In the genomic region with DNA sequence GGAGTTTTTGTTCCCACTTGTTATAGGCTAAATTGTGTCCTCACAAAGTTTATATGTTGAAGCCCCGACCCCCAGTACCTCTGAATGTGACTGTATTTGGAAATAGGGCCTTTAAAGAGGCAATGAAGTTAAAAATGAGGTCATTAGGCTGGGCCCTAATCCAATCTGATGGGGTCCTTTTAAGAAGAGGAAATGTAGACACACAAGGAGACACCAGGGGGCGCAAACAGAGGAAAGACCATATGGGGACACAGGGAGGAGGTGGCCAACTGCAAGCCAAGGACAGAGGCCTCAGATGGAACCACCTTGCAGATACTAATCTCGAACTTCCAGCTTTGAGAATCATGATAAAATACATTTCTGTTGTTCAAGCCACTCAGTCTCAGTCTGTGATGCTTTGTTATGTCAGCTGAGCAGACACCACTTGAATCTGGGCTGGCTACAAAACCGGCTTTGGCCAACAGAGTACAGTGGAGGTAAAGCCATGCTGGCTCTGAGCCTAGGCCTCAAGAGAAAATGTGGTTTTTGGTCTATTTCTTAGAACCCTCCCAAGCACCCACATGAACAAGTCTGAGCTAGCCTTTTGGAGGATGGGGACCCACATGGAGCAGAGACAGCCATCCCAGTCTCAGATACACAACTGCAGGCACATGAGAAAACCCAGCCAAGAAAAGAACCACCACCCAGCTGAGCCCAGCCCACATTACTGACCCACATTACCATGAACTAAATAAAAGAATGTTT, we compare ENCODE assay signal across 9 cellular contexts. TPM values are rescaled to one million over a fixed set of nuclear protein-coding genes. Genes with fewer than 3 reads are reported as not detected.
A peak's percentile ranks its signal among the peaks of the same experiment; 100 is the strongest.
DNase-seq lines count a peak whose midpoint lies in the region; ATAC-seq and TF ChIP-seq lines count a peak whose summit lies in the region.
"Not testable (repeated sequence)": the region's sequence is repeated elsewhere in the genome, so short reads cannot be mapped to it uniquely, and the experiment has no call there.
"Had no signal": no experiment of that assay in that cellular context is flagged by ENCODE, and none has a peak within 500 bp of the region (broad histone marks: within the 10 kb centered on the region; RNA-seq: fewer than 3 reads in every experiment).

No MANE protein-coding gene starts in this region.

- not testable (repeated sequence) for H3K27me3 Mint-ChIP-seq in activated naive CD8-positive, alpha-beta T cell treated with anti-CD3 and anti-CD28 coated beads, Interleukin-2, amount 50 U/mL, for 24 hours; glutamatergic neuron (ENCODE audit: unreplicated experiment); neural progenitor cell (ENCODE audit: insufficient read depth, low read depth)

- not testable (repeated sequence) for H3K27ac ChIP-seq in DND-41 (ENCODE audit: low read length); Karpas-422 (ENCODE audit: low read length); neural progenitor cell; testis

- H3K4me1 Mint-ChIP-seq in activated naive CD8-positive, alpha-beta T cell treated with anti-CD3 and anti-CD28 coated beads, Interleukin-2, amount 50 U/mL, for 24 hours; glutamatergic neuron (ENCODE audit: low read depth, unreplicated experiment); neural progenitor cell: not testable (repeated sequence)

- H2AFZ ChIP-seq in DND-41 (ENCODE audit: low read depth, low read length); Karpas-422 (ENCODE audit: low read length); neural progenitor cell (replicated peaks): not testable (repeated sequence)

- peaks cover 22% of the 10 kb centered on the region for H3K4me1 ChIP-seq in DND-41 (ENCODE audit: insufficient read depth, low read length)
- not testable (repeated sequence) for H3K4me1 ChIP-seq in Karpas-422 (ENCODE audit: low read length); neural progenitor cell; testis

- TF ChIP-seq CTCF in DND-41 (IDR thresholded peaks at IDR 0.05; ENCODE audit: borderline replicate concordance, extremely low read depth, low read length, poor library complexity, severe bottlenecking) (peak; percentile 58), glutamatergic neuron (IDR thresholded peaks at IDR 0.05; ENCODE audit: partially characterized antibody, unreplicated experiment) (peak; percentile 61), neural progenitor cell (IDR thresholded peaks at IDR 0.05) (peak; percentile 47)
- TF ChIP-seq CTCF in testis (IDR thresholded peaks at IDR 0.05): not testable (repeated sequence)

- H3K9me3 Mint-ChIP-seq in activated naive CD8-positive, alpha-beta T cell treated with anti-CD3 and anti-CD28 coated beads, Interleukin-2, amount 50 U/mL, for 24 hours; glutamatergic neuron (ENCODE audit: unreplicated experiment); neural progenitor cell: not testable (repeated sequence)

- not testable (repeated sequence) for H3K27me3 ChIP-seq in DND-41 (ENCODE audit: insufficient read depth, low read length, poor library complexity); Karpas-422 (ENCODE audit: low read length); neural progenitor cell; testis

- H3K4me3 ChIP-seq in DND-41 (ENCODE audit: low read depth in 1 of 2, low read length in 2 of 2); Karpas-422 (ENCODE audit: low read length); neural progenitor cell; testis: not testable (repeated sequence)

- not testable (repeated sequence) for H3K9me2 ChIP-seq in Karpas-422 (replicated peaks; ENCODE audit: insufficient read depth, low read length)

- peak; percentile 86 for ATAC-seq in DND-41 (ENCODE audit: insufficient read depth, low read depth)
- ATAC-seq in activated naive CD8-positive, alpha-beta T cell treated with anti-CD3 and anti-CD28 coated beads, Interleukin-2, amount 50 U/mL, for 24 hours: peak; percentile 42

- not testable (repeated sequence) for H3K4me2 ChIP-seq in DND-41 (ENCODE audit: insufficient read depth, low read length); Karpas-422 (ENCODE audit: low read depth, low read length, poor library complexity, severe bottlenecking); neural progenitor cell

- H3K9ac ChIP-seq in DND-41 (ENCODE audit: low read depth, low read length); Karpas-422 (ENCODE audit: low read length); neural progenitor cell: not testable (repeated sequence)

- H3K27ac Mint-ChIP-seq in activated naive CD8-positive, alpha-beta T cell treated with anti-CD3 and anti-CD28 coated beads, Interleukin-2, amount 50 U/mL, for 24 hours; glutamatergic neuron (ENCODE audit: unreplicated experiment); neural progenitor cell: not testable (repeated sequence)

- intact Hi-C loops in testis (cut with DNase I; ENCODE audit: low total_unique reads): not testable (repeated sequence)

- TF ChIP-seq POLR2A in testis (IDR thresholded peaks at IDR 0.05): not testable (repeated sequence)

- H3K4me3 Mint-ChIP-seq in activated naive CD8-positive, alpha-beta T cell treated with anti-CD3 and anti-CD28 coated beads, Interleukin-2, amount 50 U/mL, for 24 hours; glutamatergic neuron (ENCODE audit: unreplicated experiment); neural progenitor cell: not testable (repeated sequence)

- not testable (repeated sequence) for H3K36me3 Mint-ChIP-seq in activated naive CD8-positive, alpha-beta T cell treated with anti-CD3 and anti-CD28 coated beads, Interleukin-2, amount 50 U/mL, for 24 hours (ENCODE audit: low read depth); glutamatergic neuron (ENCODE audit: unreplicated experiment); neural progenitor cell

- 66 to 81% methylated on average over 2 to 4 of the region's 4 CpGs for WGBS in testis, 2 donors

- DNase-seq in DND-41 (peak; percentile 77), Karpas-422 (peak; percentile 82), NCI-H526 treated with DMSO at 0.1 percent for 48 hours (lab: John Stamatoyannopoulos, UW) (peak; percentile 3), T-helper 9 cell (peak; percentile 9), glutamatergic neuron (peak; percentile 70), neural progenitor cell (ENCODE audit: low spot score) (peak; percentile 63), testis (peak; percentile 46)
- peak; percentile 44 for DNase-seq in activated naive CD8-positive, alpha-beta T cell treated with anti-CD3 and anti-CD28 coated beads, Interleukin-2, amount 50 U/mL, for 24 hours

- not testable (repeated sequence) for H3K36me3 ChIP-seq in DND-41 (ENCODE audit: insufficient read depth, low read length); Karpas-422 (ENCODE audit: insufficient read depth, low read length); neural progenitor cell; testis (ENCODE audit: low read depth, missing control alignments)

- not testable (repeated sequence) for H3K9me3 ChIP-seq in DND-41 (ENCODE audit: insufficient read depth, low read length, severe bottlenecking); Karpas-422 (ENCODE audit: low read length); neural progenitor cell (ENCODE audit: low read depth); testis

- H4K20me1 ChIP-seq in DND-41 (ENCODE audit: insufficient read depth, low read length); Karpas-422 (ENCODE audit: insufficient read depth, low read depth, low read length); neural progenitor cell (ENCODE audit: low read depth): not testable (repeated sequence)

- H3F3A ChIP-seq in neural progenitor cell (ENCODE audit: low read depth): not testable (repeated sequence)

- H3K79me2 ChIP-seq in DND-41 (ENCODE audit: insufficient read depth, low read length); Karpas-422 (ENCODE audit: low read length); neural progenitor cell (ENCODE audit: low read depth): not testable (repeated sequence)

RNA-seq across cellular contexts. Expression of a gene that starts 20.7 kb away (rescaled TPM):
- total RNA-seq in Karpas-422 (2014; rRNA removed; shearing (Covaris generic); ENCODE audit: low replicate concordance): not detected in 2 replicates
- total RNA-seq in glutamatergic neuron (ENCODE audit: unreplicated experiment) (2.7 TPM), neural progenitor cell (ENCODE audit: low replicate concordance) (0.79 and 2.4 TPM in 2 replicates), testis (1 to 10 TPM in 1 of 2 donors, under 1 TPM in 1; 0.87 to 1.0 TPM)
- 1.5 TPM for polyA plus RNA-seq in testis (ENCODE audit: insufficient read depth, low read depth, low replicate concordance)
- total RNA-seq: activated B cell treated with CpG ODN at 0.5 μM for 24 hours had no signal

RNA-seq across cellular contexts. Expression of a gene that starts 29.8 kb away (rescaled TPM):
- 23.7 and 26.1 TPM in 2 replicates for total RNA-seq in Karpas-422 (2014; rRNA removed; shearing (Covaris generic); ENCODE audit: low replicate concordance)
- total RNA-seq in glutamatergic neuron (ENCODE audit: unreplicated experiment) (42.3 TPM), neural progenitor cell (ENCODE audit: low replicate concordance) (18.1 and 29.2 TPM in 2 replicates), testis (10 to 100 TPM; 30.1 to 91.3 TPM)
- polyA plus RNA-seq in testis (ENCODE audit: insufficient read depth, low read depth, low replicate concordance): 30.0 TPM

Comparison
In these comparisons a context has a peak if more than half of its experiments do, and no peak if none do; other contexts are left out.
1. DNase-seq: peak in every context shown above with its lines; median percentile 82 in Karpas-422; 77 in DND-41; 70 in glutamatergic neuron; 63 in neural progenitor cell; 46 in testis; 44 in activated naive CD8-positive, alpha-beta T cell treated with anti-CD3 and anti-CD28 coated beads, Interleukin-2, amount 50 U/mL, for 24 hours; 9 in T-helper 9 cell; 3 in NCI-H526 treated with DMSO at 0.1 percent for 48 hours.